14 cellular contexts compared by ENCODE assay signal in the genomic region with DNA sequence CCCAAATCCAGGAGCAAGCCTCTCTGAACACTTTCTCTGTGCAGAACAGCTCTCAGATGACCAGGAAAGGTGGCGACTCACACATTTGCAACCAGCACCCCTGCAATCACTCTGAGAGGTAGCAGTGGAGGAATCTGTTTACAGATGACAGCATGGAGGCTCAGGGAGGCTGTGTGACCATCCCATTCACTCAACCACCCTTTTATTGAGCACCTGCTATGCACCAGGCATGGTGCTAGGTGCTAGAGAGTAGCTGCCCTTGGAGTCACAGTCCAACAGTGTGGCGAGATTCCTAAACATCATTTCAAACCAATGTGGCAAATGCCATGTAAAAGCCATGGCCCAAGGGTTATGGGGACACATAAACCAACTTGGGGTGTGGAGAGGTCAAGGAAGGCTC. TPM values are rescaled to one million over a fixed set of nuclear protein-coding genes. Genes with fewer than 3 reads are reported as not detected.
DNase-seq lines count a peak whose midpoint lies in the region; ATAC-seq and TF ChIP-seq lines count a peak whose summit lies in the region.
"Had no signal": no experiment of that assay in that cellular context is flagged by ENCODE, and none has a peak within 500 bp of the region (broad histone marks: within the 10 kb centered on the region; RNA-seq: fewer than 3 reads in every experiment).

No MANE protein-coding gene starts in this region.

- peaks cover 1% of the 10 kb centered on the region for H3K27me3 Mint-ChIP-seq in activated naive CD4-positive, alpha-beta T cell treated with anti-CD3 and anti-CD28 coated beads, Interleukin-2, amount 50 U/mL, for 24 hours
- H3K27me3 Mint-ChIP-seq in activated T-helper 1 cell treated with anti-CD3 and anti-CD28 coated beads, Interleukin-12 subunit alpha, Interleukin-12 subunit beta, Interleukin-2, Interleukin-4 antibody, amounts not matched to agents 30 ng/mL and 10 ng/mL and 1 ng/mL, durations not matched to agents 14 hours and 24 hours and 36 hours (ENCODE audit: insufficient read depth): peaks cover 15% of the 10 kb centered on the region

- H3K36me3 Mint-ChIP-seq in activated naive CD4-positive, alpha-beta T cell treated with anti-CD3 and anti-CD28 coated beads, Interleukin-2, amount 50 U/mL, for 24 hours: no peaks in the 10 kb centered on the region
- H3K36me3 Mint-ChIP-seq in activated T-helper 1 cell treated with anti-CD3 and anti-CD28 coated beads, Interleukin-12 subunit alpha, Interleukin-12 subunit beta, Interleukin-2, Interleukin-4 antibody, amounts not matched to agents 30 ng/mL and 10 ng/mL and 1 ng/mL, durations not matched to agents 14 hours and 24 hours and 36 hours (ENCODE audit: low read depth): no peaks in the 10 kb centered on the region

- H3K27me3 ChIP-seq in layer of hippocampus (ENCODE audit: control insufficient read depth, insufficient read depth, low read length) (peaks cover 3% of the 10 kb centered on the region), WERI-Rb-1 (ENCODE audit: insufficient read depth, low read depth, severe bottlenecking) (peaks cover 62% of the 10 kb centered on the region)
- H3K27me3 ChIP-seq: body of pancreas had no signal

- intact Hi-C loops in activated T-helper 1 cell treated with anti-CD3 and anti-CD28 coated beads, Interleukin-12 subunit alpha, Interleukin-12 subunit beta, Interleukin-2, Interleukin-4 antibody, amounts not matched to agents 30 ng/mL and 10 ng/mL and 1 ng/mL, durations not matched to agents 14 hours and 24 hours and 36 hours (cut with micrococcal nuclease): no loop called here

- peaks cover 9% of the 10 kb centered on the region for H3K4me1 Mint-ChIP-seq in activated naive CD4-positive, alpha-beta T cell treated with anti-CD3 and anti-CD28 coated beads, Interleukin-2, amount 50 U/mL, for 24 hours
- peaks cover 5% of the 10 kb centered on the region for H3K4me1 Mint-ChIP-seq in activated T-helper 1 cell treated with anti-CD3 and anti-CD28 coated beads, Interleukin-12 subunit alpha, Interleukin-12 subunit beta, Interleukin-2, Interleukin-4 antibody, amounts not matched to agents 30 ng/mL and 10 ng/mL and 1 ng/mL, durations not matched to agents 14 hours and 24 hours and 36 hours (ENCODE audit: low read depth)

- DNase-seq in activated naive CD4-positive, alpha-beta T cell treated with anti-CD3 and anti-CD28 coated beads, Interleukin-2, amount 50 U/mL, for 16 hours: no peak
- no peak for DNase-seq in activated T-helper 1 cell treated with anti-CD3 and anti-CD28 coated beads, Interleukin-12 subunit alpha, Interleukin-12 subunit beta, Interleukin-2, Interleukin-4 antibody, amounts not matched to agents 30 ng/mL and 10 ng/mL and 1 ng/mL, durations not matched to agents 14 hours and 24 hours and 36 hours (ENCODE audit: low spot score)
- no peak for DNase-seq in HuH-7.5 (ENCODE audit: low spot score)
- no peak for DNase-seq in WERI-Rb-1
- DNase-seq: activated gamma-delta T cell treated with Interleukin-2 at 50 U/mL for 16 hours, body of pancreas, NCI-H187, NCI-H446 had no signal

- no peak for TF ChIP-seq CTCF in WERI-Rb-1 (IDR thresholded peaks at IDR 0.05; ENCODE audit: low read depth, low read length)

- H3K27ac ChIP-seq in layer of hippocampus (ENCODE audit: low read depth, low read length): peak overlapping the region; percentile 52
- peak overlapping the region; percentile 69 for H3K27ac ChIP-seq in temporal lobe (ENCODE audit: low read depth, low read length)
- no peak overlapping the region for H3K27ac ChIP-seq in WERI-Rb-1

- no peak overlapping the region for H3K4me3 ChIP-seq in WERI-Rb-1 (ENCODE audit: low read depth, low read length)
- H3K4me3 ChIP-seq: body of pancreas had no signal

- peak overlapping the region; percentile 23 for H3K27ac Mint-ChIP-seq in activated naive CD4-positive, alpha-beta T cell treated with anti-CD3 and anti-CD28 coated beads, Interleukin-2, amount 50 U/mL, for 24 hours
- H3K27ac Mint-ChIP-seq in activated T-helper 1 cell treated with anti-CD3 and anti-CD28 coated beads, Interleukin-12 subunit alpha, Interleukin-12 subunit beta, Interleukin-2, Interleukin-4 antibody, amounts not matched to agents 30 ng/mL and 10 ng/mL and 1 ng/mL, durations not matched to agents 14 hours and 24 hours and 36 hours: no peak overlapping the region
- H3K27ac Mint-ChIP-seq: dendritic cell treated with granulocyte-macrophage colony-stimulating factor and Interleukin-4, amounts not matched to agents 40 ng/mL and 50 ng/mL, for 4 days had no signal

- no peak for ATAC-seq in GM19023 (IDR thresholded peaks at IDR 0.05; ENCODE audit: unreplicated experiment)
- ATAC-seq: esophagus mucosa had no signal

- H3K36me3 ChIP-seq in WERI-Rb-1: no peaks in the 10 kb centered on the region

- no peaks in the 10 kb centered on the region for H3K9me3 ChIP-seq in WERI-Rb-1 (ENCODE audit: severe bottlenecking)
- H3K9me3 ChIP-seq: body of pancreas had no signal

- peak overlapping the region; percentile 54 for H3K4me3 Mint-ChIP-seq in activated naive CD4-positive, alpha-beta T cell treated with anti-CD3 and anti-CD28 coated beads, Interleukin-2, amount 50 U/mL, for 24 hours
- peak overlapping the region; percentile 81 for H3K4me3 Mint-ChIP-seq in activated T-helper 1 cell treated with anti-CD3 and anti-CD28 coated beads, Interleukin-12 subunit alpha, Interleukin-12 subunit beta, Interleukin-2, Interleukin-4 antibody, amounts not matched to agents 30 ng/mL and 10 ng/mL and 1 ng/mL, durations not matched to agents 14 hours and 24 hours and 36 hours

- H3K9me3 Mint-ChIP-seq in activated naive CD4-positive, alpha-beta T cell treated with anti-CD3 and anti-CD28 coated beads, Interleukin-2, amount 50 U/mL, for 24 hours: no peaks in the 10 kb centered on the region
- H3K9me3 Mint-ChIP-seq in activated T-helper 1 cell treated with anti-CD3 and anti-CD28 coated beads, Interleukin-12 subunit alpha, Interleukin-12 subunit beta, Interleukin-2, Interleukin-4 antibody, amounts not matched to agents 30 ng/mL and 10 ng/mL and 1 ng/mL, durations not matched to agents 14 hours and 24 hours and 36 hours: no peaks in the 10 kb centered on the region
- H3K9me3 Mint-ChIP-seq: dendritic cell treated with granulocyte-macrophage colony-stimulating factor and Interleukin-4, amounts not matched to agents 40 ng/mL and 50 ng/mL, for 4 days had no signal

RNA-seq across cellular contexts. Expression of a gene that starts 1.5 kb away (rescaled TPM):
- total RNA-seq in activated T-helper 1 cell treated with anti-CD3 and anti-CD28 coated beads, Interleukin-12 subunit alpha, Interleukin-12 subunit beta, Interleukin-2, Interleukin-4 antibody, amounts not matched to agents 30 ng/mL and 10 ng/mL and 1 ng/mL, durations not matched to agents 14 hours and 24 hours and 36 hours: 1.4 and 2.7 TPM in 2 replicates
- 3.7 TPM for total RNA-seq in temporal lobe

RNA-seq across cellular contexts. Expression of a gene that starts 45.3 kb away (rescaled TPM):
- 48.0 and 49.3 TPM in 2 replicates for total RNA-seq in activated T-helper 1 cell treated with anti-CD3 and anti-CD28 coated beads, Interleukin-12 subunit alpha, Interleukin-12 subunit beta, Interleukin-2, Interleukin-4 antibody, amounts not matched to agents 30 ng/mL and 10 ng/mL and 1 ng/mL, durations not matched to agents 14 hours and 24 hours and 36 hours
- 6.4 TPM for total RNA-seq in temporal lobe

RNA-seq across cellular contexts. Expression of a gene that starts 52.6 kb away (rescaled TPM):
- total RNA-seq in activated T-helper 1 cell treated with anti-CD3 and anti-CD28 coated beads, Interleukin-12 subunit alpha, Interleukin-12 subunit beta, Interleukin-2, Interleukin-4 antibody, amounts not matched to agents 30 ng/mL and 10 ng/mL and 1 ng/mL, durations not matched to agents 14 hours and 24 hours and 36 hours: 113 and 117 TPM in 2 replicates
- total RNA-seq in temporal lobe: 36.1 TPM

RNA-seq across cellular contexts. Expression of a gene that starts 52.8 kb away (rescaled TPM):
- total RNA-seq in activated T-helper 1 cell treated with anti-CD3 and anti-CD28 coated beads, Interleukin-12 subunit alpha, Interleukin-12 subunit beta, Interleukin-2, Interleukin-4 antibody, amounts not matched to agents 30 ng/mL and 10 ng/mL and 1 ng/mL, durations not matched to agents 14 hours and 24 hours and 36 hours: 29.9 and 34.1 TPM in 2 replicates
- 6.6 TPM for total RNA-seq in temporal lobe
